ENCODE assay signal across 9 cellular contexts in genomic region chr1:33256701-33257387, GRCh38. TPM values are rescaled to one million over a fixed set of nuclear protein-coding genes. Genes with fewer than 3 reads are reported as not detected.
DNase-seq lines count a peak whose midpoint lies in the region; ATAC-seq, FAIRE-seq and TF ChIP-seq lines count a peak whose summit lies in the region.
"Had no signal": no experiment of that assay in that cellular context is flagged by ENCODE, and none has a peak within 500 bp of the region (broad histone marks: within the 10 kb centered on the region; RNA-seq: fewer than 3 reads in every experiment).

No MANE protein-coding gene starts in this region.

- intact Hi-C loops in dendritic cell treated with granulocyte-macrophage colony-stimulating factor and Interleukin-4, amounts not matched to agents 40 ng/mL and 50 ng/mL, for 4 days (cut with micrococcal nuclease) = no loop called here
- intact Hi-C loops in HepG2 (cut with micrococcal nuclease; ENCODE audit: unreplicated experiment) = loop anchor here (5.0 to 10.0 kb wide), 2 partner anchors 40 to 132 kb away; no protein-coding TSS in a partner anchor

- no peaks in the 10 kb centered on the region for H3K9me3 ChIP-seq in DOHH2 (ENCODE audit: control insufficient read depth, insufficient read depth, low read length)
- no peaks in the 10 kb centered on the region for H3K9me3 ChIP-seq in HepG2 (ENCODE audit: low read length)

- H3K27ac ChIP-seq in DOHH2 (ENCODE audit: low read depth, low read length) (peak overlapping the region; percentile 77), HepG2 (ENCODE audit: extremely low read length, insufficient read depth, low read length) (peak overlapping the region; percentile 97)

- FAIRE-seq in HepG2 (lab: Jason Lieb, UNC) = peak; percentile 36
- FAIRE-seq: endometrium had no signal

- no peak for TF ChIP-seq CTCF in DOHH2 (IDR thresholded peaks at IDR 0.05; ENCODE audit: low read depth, low read length, poor library complexity, severe bottlenecking)
- no peak for TF ChIP-seq CTCF in HepG2 (CRISPR knock-in tag; IDR thresholded peaks at IDR 0.05)

- H4K20me1 ChIP-seq in DOHH2 (ENCODE audit: control insufficient read depth, insufficient read depth, low read depth, low read length) = no peaks in the 10 kb centered on the region
- peaks cover 13% of the 10 kb centered on the region for H4K20me1 ChIP-seq in HepG2 (ENCODE audit: insufficient read depth, low read length)

- peaks cover 2% of the 10 kb centered on the region for H3K9me3 Mint-ChIP-seq in dendritic cell treated with granulocyte-macrophage colony-stimulating factor and Interleukin-4, amounts not matched to agents 40 ng/mL and 50 ng/mL, for 4 days

- H3K36me3 ChIP-seq in DOHH2 (ENCODE audit: control insufficient read depth, low read length) (peaks cover 3% of the 10 kb centered on the region; the same call in 1 of the 2 replicates), HepG2 (replicated peaks in 1 of 2; ENCODE audit: control insufficient read depth in 1 of 2, insufficient read depth in 2 of 2, low read length in 2 of 2) (no peaks in the 10 kb centered on the region)

- H3K27me3 ChIP-seq in DOHH2 (ENCODE audit: control insufficient read depth, low read length) (no peaks in the 10 kb centered on the region), HepG2 (ENCODE audit: control insufficient read depth in 1 of 2, insufficient read depth in 2 of 2, low read length in 2 of 2) (no peaks in the 10 kb centered on the region; a peak in 1 of 5 replicates)

- no peaks in the 10 kb centered on the region for H3F3A ChIP-seq in DOHH2 (ENCODE audit: control insufficient read depth, insufficient read depth)

- peaks cover 23% of the 10 kb centered on the region for H3K36me3 Mint-ChIP-seq in dendritic cell treated with granulocyte-macrophage colony-stimulating factor and Interleukin-4, amounts not matched to agents 40 ng/mL and 50 ng/mL, for 4 days (ENCODE audit: low read depth)

- DNase-seq in NCI-H460 (ENCODE audit: extremely low read depth, low read depth) (peak; percentile 48), HepG2 (ENCODE audit: low spot score) (peak; percentile 88)
- peak; percentile 53 for DNase-seq in activated CD4-positive, alpha-beta T cell treated with anti-CD3 and anti-CD28 coated beads, Interleukin-2, amount 50 U/mL, for 1 hour
- DNase-seq in stimulated activated CD4-positive, alpha-beta T cell treated with anti-CD3 and anti-CD28 coated beads, Interleukin-2, amount 100 ng/mL, for 24 hours = peak; percentile 55 to 59

- in situ Hi-C loops in HepG2 (cut with HindIII; ENCODE audit: extremely low pct_ligation_motif_present, low pct_unique_long_range_greater_than_20kb) = no loop called here

- H3K4me1 ChIP-seq in DOHH2 (ENCODE audit: control insufficient read depth, low read length) (peaks cover 24% of the 10 kb centered on the region), HepG2 (ENCODE audit: insufficient read depth, low read length) (peaks cover 53% of the 10 kb centered on the region)

- peak overlapping the region; percentile 79 for H3K4me3 ChIP-seq in DOHH2 (ENCODE audit: low read length)
- H3K4me3 ChIP-seq in HepG2 (replicated peaks in 1 of 3; ENCODE audit: insufficient read depth in 1 of 3, low read depth in 2 of 3, low read length in 3 of 3) = peak overlapping the region; percentile 72 to 98 (median 86)

- H3K4me3 Mint-ChIP-seq in dendritic cell treated with granulocyte-macrophage colony-stimulating factor and Interleukin-4, amounts not matched to agents 40 ng/mL and 50 ng/mL, for 4 days = peak overlapping the region; percentile 98

- TF ChIP-seq EP300 in HepG2 (IDR thresholded peaks at IDR 0.05; ENCODE audit: low read depth in 2 of 2, low read length in 2 of 2) (peak in 1 of 2 experiments; percentile 67; a peak in 2 of 4 replicates), HepG2 (CRISPR knock-in tag; IDR thresholded peaks at IDR 0.05; ENCODE audit: borderline replicate concordance) (no peak)

- peaks cover 8% of the 10 kb centered on the region for H3K27me3 Mint-ChIP-seq in dendritic cell treated with granulocyte-macrophage colony-stimulating factor and Interleukin-4, amounts not matched to agents 40 ng/mL and 50 ng/mL, for 4 days

- TSS peak; percentile 77 for BruUV-seq in HepG2 (replicated peaks; lab: Mats Ljungman, UMichigan)

- TF ChIP-seq RAD21 in HepG2 (CRISPR knock-in tag; IDR thresholded peaks at IDR 0.05) = no peak

- POLR2A ChIA-PET in HepG2 (lab: Yijun Ruan, JAX) = interaction anchor here (0.7 to 1.9 kb wide), 9 partner anchors 9 to 130 kb away, joined by 3 to 10 read pairs (median 5); partner anchors contain the start of gene A3GALT2

- under 1% methylated on average over 20 of the region's 62 CpGs for WGBS in HepG2 (ENCODE audit: low lambda C conversion rate)

- ATAC-seq in HG02623 (IDR thresholded peaks at IDR 0.05; ENCODE audit: unreplicated experiment) = peak; percentile 43
- ATAC-seq in HepG2 = peak; percentile 21
- ATAC-seq in HG03025 (IDR thresholded peaks at IDR 0.05; ENCODE audit: low FRiP score, unreplicated experiment) = no peak

- H3K79me2 ChIP-seq in DOHH2 (ENCODE audit: control insufficient read depth, low read length) (peaks cover 38% of the 10 kb centered on the region), HepG2 (ENCODE audit: insufficient read depth, low read length) (peaks cover 44% of the 10 kb centered on the region)

- peak overlapping the region; percentile 76 for H3K4me2 ChIP-seq in DOHH2 (ENCODE audit: low read length)
- peak overlapping the region; percentile 95 for H3K4me2 ChIP-seq in HepG2 (ENCODE audit: low read depth, low read length)

- CTCF ChIA-PET in HepG2 (lab: Yijun Ruan, JAX; ENCODE audit: low intra/inter-chr PET ratio, low total read pairs) = no interaction called here

- H3K9me2 ChIP-seq in DOHH2 (replicated peaks; ENCODE audit: control insufficient read depth, low read length) = no peaks in the 10 kb centered on the region

- peak; percentile 59 to 70; a peak in 3 of 4 replicates for TF ChIP-seq POLR2A in HepG2 (IDR thresholded peaks at IDR 0.05; ENCODE audit: insufficient read depth in 1 of 2, low read depth in 2 of 2, low read length in 2 of 2)

- no peak overlapping the region for H2AFZ ChIP-seq in HepG2 (ENCODE audit: low read length)

- peak overlapping the region; percentile 90 for H3K9ac ChIP-seq in HepG2 (ENCODE audit: insufficient read depth, low read depth, low read length)

- peaks cover 47% of the 10 kb centered on the region for H3K4me1 Mint-ChIP-seq in dendritic cell treated with granulocyte-macrophage colony-stimulating factor and Interleukin-4, amounts not matched to agents 40 ng/mL and 50 ng/mL, for 4 days (ENCODE audit: low read depth)

- H3K27ac Mint-ChIP-seq in dendritic cell treated with granulocyte-macrophage colony-stimulating factor and Interleukin-4, amounts not matched to agents 40 ng/mL and 50 ng/mL, for 4 days = peak overlapping the region; percentile 100

TF ChIP-seq in HepG2, 621 proteins besides CTCF, POLR2A, EP300 and RAD21 (continues in another document):
- TF ChIP-seq TBX2 (CRISPR knock-in tag; IDR thresholded peaks at IDR 0.05; ENCODE audit: borderline replicate concordance) (peak; percentile 39; the same call in 1 of the 2 replicates), ZNF264 (CRISPR knock-in tag; IDR thresholded peaks at IDR 0.05) (0 out of 2 replicates have a peak, but pooled peaks have one; percentile 37), TCF7 (IDR thresholded peaks at IDR 0.05; ENCODE audit: low read depth) (peak; percentile 32; the same call in 1 of the 2 replicates), HNRNPLL (IDR thresholded peaks at IDR 0.05; ENCODE audit: low read depth, low read length, poor library complexity, severe bottlenecking) (peak; percentile 32), ATF4 (CRISPR knock-in tag; IDR thresholded peaks at IDR 0.05) (peak in 1 of 2 experiments; percentile 73; a peak in 2 of 4 replicates), ZNF766 (CRISPR knock-in tag; IDR thresholded peaks at IDR 0.05; ENCODE audit: borderline replicate concordance) (no peak), SP5 (CRISPR knock-in tag; IDR thresholded peaks at IDR 0.05; ENCODE audit: borderline replicate concordance, low read depth) (0 out of 2 replicates have a peak, but pooled peaks have one; percentile 13)

RNA-seq across cellular contexts. Expression of gene ZNF362, which starts 0.6 kb away (rescaled TPM):
- 1.1 and 2.5 TPM in 2 replicates for total RNA-seq in NCI-H460 (2014; rRNA removed; shearing (Covaris generic))
- polyA plus RNA-seq in NCI-H460 (2014; cell fraction: nucleus; rRNA removed) = 1.6 and 5.5 TPM in 2 replicates
- total RNA-seq in HepG2 (2016; rRNA removed; fragmentation: Illumina TruSeq; extraction: Trizol) = 8.3 TPM in 2 replicates
- 6.7 and 7.0 TPM in 2 replicates for total RNA-seq in HepG2 (2016; cell fraction: cytosol; rRNA removed; fragmentation: Illumina TruSeq; extraction: Trizol; ENCODE audit: low read depth)
- 7.8 and 9.0 TPM in 2 replicates for total RNA-seq in HepG2 (2016; cell fraction: insoluble cytoplasmic fraction; rRNA removed; fragmentation: Illumina TruSeq; extraction: Trizol)
- total RNA-seq in HepG2 (2016; cell fraction: membrane; rRNA removed; fragmentation: Illumina TruSeq; extraction: Trizol) = 16.5 and 17.3 TPM in 2 replicates
- total RNA-seq in HepG2 (2016; cell fraction: nucleus; rRNA removed; fragmentation: Illumina TruSeq; extraction: Trizol) = 6.2 and 7.0 TPM in 2 replicates
- polyA plus RNA-seq in HepG2 (2011; rRNA removed) = 14.2 and 16.6 TPM in 2 replicates
- 5.7 and 9.0 TPM in 2 replicates for polyA plus RNA-seq in HepG2 (2011; cell fraction: cytosol; rRNA removed)
- polyA plus RNA-seq in HepG2 (2011; cell fraction: nucleus; rRNA removed) = 18.1 and 28.2 TPM in 2 replicates
- polyA plus RNA-seq in HepG2 (2012) = 14.1 and 14.8 TPM in 2 replicates
- 9.7 and 10.9 TPM in 2 replicates for polyA plus RNA-seq in HepG2 (2016; cell fraction: cytosol; fragmentation: Illumina TruSeq; extraction: Trizol; ENCODE audit: low read depth)
- polyA plus RNA-seq in HepG2 (2016; cell fraction: insoluble cytoplasmic fraction; fragmentation: Illumina TruSeq; extraction: Trizol; ENCODE audit: low read depth) = 16.7 and 21.5 TPM in 2 replicates
- 25.7 and 28.3 TPM in 2 replicates for polyA plus RNA-seq in HepG2 (2016; cell fraction: membrane; fragmentation: Illumina TruSeq; extraction: Trizol; ENCODE audit: low read depth)
- 26.0 and 26.9 TPM in 2 replicates for polyA plus RNA-seq in HepG2 (2016; cell fraction: nucleus; fragmentation: Illumina TruSeq; extraction: Trizol; ENCODE audit: insufficient read depth, low read depth)
- polyA minus RNA-seq in HepG2 (2011; rRNA and poly(A)+ RNA removed; ENCODE audit: low replicate concordance) = 11.9 and 29.1 TPM in 2 replicates
- 9.2 and 12.5 TPM in 2 replicates for polyA minus RNA-seq in HepG2 (2011; cell fraction: cytosol; rRNA and poly(A)+ RNA removed)
- 6.3 and 7.6 TPM in 2 replicates for polyA minus RNA-seq in HepG2 (2011; cell fraction: nucleus; rRNA and poly(A)+ RNA removed)
